ENCODE assay signal across 9 cellular contexts in the genomic region with DNA sequence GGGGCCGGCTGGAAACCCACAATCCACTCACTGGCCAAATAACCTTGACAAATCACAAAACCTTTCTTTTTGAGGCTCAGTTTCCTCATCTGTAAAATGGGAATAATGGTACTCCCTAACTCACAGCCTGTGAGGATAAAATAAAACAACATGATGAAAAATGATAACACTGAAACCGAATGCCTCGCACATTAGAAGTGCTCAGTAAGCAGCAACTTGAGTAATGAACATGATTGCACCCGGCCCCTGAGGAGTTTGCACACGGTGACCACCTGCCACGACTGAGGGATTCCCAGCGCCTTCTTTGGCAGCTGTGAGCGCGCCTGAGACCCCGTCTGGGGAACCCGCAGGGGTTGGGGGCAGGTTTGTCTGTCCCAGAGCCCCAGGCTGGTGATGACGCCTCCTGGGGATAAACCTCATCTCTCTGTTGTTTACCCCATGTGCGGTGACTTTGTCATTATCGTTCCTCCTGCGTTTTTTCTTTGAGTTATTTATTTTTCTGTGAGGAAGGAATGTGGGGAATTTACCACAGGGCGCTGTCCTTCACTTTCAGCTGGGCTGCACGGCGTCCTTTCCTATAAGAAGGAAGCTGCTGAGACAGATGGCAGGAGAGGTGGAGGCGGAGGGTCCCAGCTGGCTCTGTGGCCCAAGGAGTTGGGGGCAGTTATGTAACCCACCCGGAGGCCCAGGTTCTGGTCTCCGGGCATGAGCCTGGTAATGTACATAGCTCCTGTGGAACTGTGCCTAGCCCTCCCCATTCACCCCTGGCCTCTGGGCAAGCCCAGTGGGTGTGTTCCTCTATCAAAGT. TPM values are rescaled to one million over a fixed set of nuclear protein-coding genes. Genes with fewer than 3 reads are reported as not detected.
DNase-seq lines count a peak whose midpoint lies in the region; ATAC-seq and TF ChIP-seq lines count a peak whose summit lies in the region.
"Had no signal": no experiment of that assay in that cellular context is flagged by ENCODE, and none has a peak within 500 bp of the region (broad histone marks: within the 10 kb centered on the region; RNA-seq: fewer than 3 reads in every experiment).

No MANE protein-coding gene starts in this region.

- H3K4me1 Mint-ChIP-seq in endodermal cell (peaks cover 50% of the 10 kb centered on the region), neural progenitor cell (peaks cover 40% of the 10 kb centered on the region)
- no peaks in the 10 kb centered on the region for H3K4me1 Mint-ChIP-seq in naive thymus-derived CD8-positive, alpha-beta T cell

- H3K9me3 ChIP-seq in endodermal cell (ENCODE audit: control insufficient read depth, low read length): no peaks in the 10 kb centered on the region
- no peaks in the 10 kb centered on the region for H3K9me3 ChIP-seq in neural progenitor cell (ENCODE audit: low read depth)
- H3K9me3 ChIP-seq in Karpas-422 (ENCODE audit: low read length): no peaks in the 10 kb centered on the region

- H3K27ac Mint-ChIP-seq in endodermal cell (peak overlapping the region; percentile 23), neural progenitor cell (peak overlapping the region; percentile 42)
- peak overlapping the region in 1 of 10 donors; percentile 34 for H3K27ac Mint-ChIP-seq in naive thymus-derived CD8-positive, alpha-beta T cell

- H3K9me3 Mint-ChIP-seq in endodermal cell (no peaks in the 10 kb centered on the region), neural progenitor cell (no peaks in the 10 kb centered on the region)
- H3K9me3 Mint-ChIP-seq in naive thymus-derived CD8-positive, alpha-beta T cell: no peaks in the 10 kb centered on the region

- peaks cover 23% of the 10 kb centered on the region for H3F3A ChIP-seq in neural progenitor cell (ENCODE audit: low read depth)

- H2AFZ ChIP-seq in neural progenitor cell (replicated peaks) (no peak overlapping the region), Karpas-422 (ENCODE audit: low read length) (no peak overlapping the region)

- H3K79me2 ChIP-seq in neural progenitor cell (ENCODE audit: low read depth): no peaks in the 10 kb centered on the region
- no peaks in the 10 kb centered on the region for H3K79me2 ChIP-seq in Karpas-422 (ENCODE audit: low read length)

- POLR2A ChIA-PET in naive thymus-derived CD8-positive, alpha-beta T cell (lab: Charles Lee): no interaction called here

- ATAC-seq in GM18520 (IDR thresholded peaks at IDR 0.05; ENCODE audit: unreplicated experiment) (no peak), GM19328 (IDR thresholded peaks at IDR 0.05; ENCODE audit: unreplicated experiment) (no peak)
- no peak for ATAC-seq in naive thymus-derived CD8-positive, alpha-beta T cell

- peaks cover 28% of the 10 kb centered on the region for H3K4me1 ChIP-seq in endodermal cell (ENCODE audit: control insufficient read depth, insufficient read depth, low read length)
- H3K4me1 ChIP-seq in neural progenitor cell: peaks cover 38% of the 10 kb centered on the region
- no peaks in the 10 kb centered on the region for H3K4me1 ChIP-seq in Karpas-422 (ENCODE audit: low read length)

- H3K27me3 Mint-ChIP-seq in endodermal cell (ENCODE audit: insufficient read depth): peaks cover 3% of the 10 kb centered on the region
- peaks cover 9% of the 10 kb centered on the region for H3K27me3 Mint-ChIP-seq in neural progenitor cell (ENCODE audit: insufficient read depth, low read depth)
- peaks cover 4 to 32% (median 17%) of the 10 kb centered on the region in 5 donors for H3K27me3 Mint-ChIP-seq in naive thymus-derived CD8-positive, alpha-beta T cell

- H3K4me3 ChIP-seq in endodermal cell (ENCODE audit: low read length) (no peak overlapping the region), neural progenitor cell (no peak overlapping the region), Karpas-422 (ENCODE audit: low read length) (no peak overlapping the region)

- H3K9me2 ChIP-seq in Karpas-422 (replicated peaks; ENCODE audit: insufficient read depth, low read length): no peaks in the 10 kb centered on the region

- no peak overlapping the region for H3K4me3 Mint-ChIP-seq in endodermal cell
- H3K4me3 Mint-ChIP-seq in neural progenitor cell: no peak overlapping the region
- H3K4me3 Mint-ChIP-seq in naive thymus-derived CD8-positive, alpha-beta T cell: no peak overlapping the region

- DNase-seq in AG09319 (ENCODE audit: extremely low read depth, low read depth) (peak; percentile 69), NCI-H226 (peak; percentile 87), endodermal cell (peak; percentile 82), neural progenitor cell (ENCODE audit: low spot score) (peak; percentile 67), Karpas-422 (no peak)
- DNase-seq in naive thymus-derived CD8-positive, alpha-beta T cell: no peak
- DNase-seq: T-helper 1 cell had no signal

- H3K27ac ChIP-seq in endodermal cell (ENCODE audit: low read depth, low read length) (peak overlapping the region; percentile 12), neural progenitor cell (no peak overlapping the region), Karpas-422 (ENCODE audit: low read length) (no peak overlapping the region)

- TF ChIP-seq CTCF in AG09319 (IDR thresholded peaks at IDR 0.05; ENCODE audit: low read depth, low read length) (no peak), endodermal cell (conservative IDR thresholded peaks at IDR 0.05) (no peak), neural progenitor cell (IDR thresholded peaks at IDR 0.05) (no peak)

- H3K36me3 ChIP-seq in endodermal cell (ENCODE audit: control insufficient read depth, insufficient read depth, low read length) (no peaks in the 10 kb centered on the region), neural progenitor cell (no peaks in the 10 kb centered on the region), Karpas-422 (ENCODE audit: insufficient read depth, low read length) (no peaks in the 10 kb centered on the region)

- no peaks in the 10 kb centered on the region for H3K27me3 ChIP-seq in endodermal cell (ENCODE audit: control insufficient read depth, insufficient read depth, low read length, poor library complexity, severe bottlenecking)
- no peaks in the 10 kb centered on the region for H3K27me3 ChIP-seq in neural progenitor cell
- no peaks in the 10 kb centered on the region for H3K27me3 ChIP-seq in Karpas-422 (ENCODE audit: low read length)

- 39 to 49% methylated on average over 14 to 21 of the region's 21 CpGs for WGBS in endodermal cell (ENCODE audit: insufficient coverage in 1 of 2, insufficient read length in 1 of 2), 2 experiments

- no peaks in the 10 kb centered on the region for H4K20me1 ChIP-seq in neural progenitor cell (ENCODE audit: low read depth)
- no peaks in the 10 kb centered on the region for H4K20me1 ChIP-seq in Karpas-422 (ENCODE audit: insufficient read depth, low read depth, low read length)

- H3K9ac ChIP-seq in endodermal cell (ENCODE audit: extremely low read depth, low read length, poor library complexity, severe bottlenecking): no peak overlapping the region
- H3K9ac ChIP-seq in neural progenitor cell: no peak overlapping the region
- no peak overlapping the region for H3K9ac ChIP-seq in Karpas-422 (ENCODE audit: low read length)

- H3K36me3 Mint-ChIP-seq in endodermal cell (ENCODE audit: low read depth): no peaks in the 10 kb centered on the region
- no peaks in the 10 kb centered on the region for H3K36me3 Mint-ChIP-seq in neural progenitor cell
- no peaks in the 10 kb centered on the region for H3K36me3 Mint-ChIP-seq in naive thymus-derived CD8-positive, alpha-beta T cell

- H3K4me2 ChIP-seq in neural progenitor cell (peak overlapping the region; percentile 0), Karpas-422 (ENCODE audit: low read depth, low read length, poor library complexity, severe bottlenecking) (no peak overlapping the region)

RNA-seq across cellular contexts. Expression of gene SYNPO, which starts 3.0 kb away (rescaled TPM):
- total RNA-seq in endodermal cell (1 to 10 TPM; 4.2 to 4.5 TPM), neural progenitor cell (ENCODE audit: low replicate concordance) (0.41 and 1.3 TPM in 2 replicates)
- 3.8 TPM for polyA plus RNA-seq in endodermal cell (2013, experiment 1 of 2)
- 4.6 TPM for polyA plus RNA-seq in endodermal cell (2013, experiment 2 of 2)
- not detected in 2 replicates for total RNA-seq in Karpas-422 (2014; rRNA removed; shearing (Covaris generic); ENCODE audit: low replicate concordance)
- under 1 TPM; 0.71 to 0.83 TPM for total RNA-seq in naive thymus-derived CD8-positive, alpha-beta T cell
- polyA plus RNA-seq in naive thymus-derived CD8-positive, alpha-beta T cell: not detected

RNA-seq across cellular contexts. Expression of gene MYOZ3, which starts 23.6 kb away (rescaled TPM):
- total RNA-seq in endodermal cell (10 to 100 TPM; 12.4 to 15.8 TPM), neural progenitor cell (ENCODE audit: low replicate concordance) (0.43 and 0.90 TPM in 2 replicates)
- polyA plus RNA-seq in endodermal cell (2013, experiment 1 of 2): 4.8 TPM
- 3.3 TPM for polyA plus RNA-seq in endodermal cell (2013, experiment 2 of 2)
- total RNA-seq in Karpas-422 (2014; rRNA removed; shearing (Covaris generic); ENCODE audit: low replicate concordance): not detected in 2 replicates
- not detected for total RNA-seq in naive thymus-derived CD8-positive, alpha-beta T cell
- polyA plus RNA-seq in naive thymus-derived CD8-positive, alpha-beta T cell: under 1 TPM in 2 of 3 donors, not detected in 1; 0.05 to 0.19 TPM

Comparison
In these comparisons a context has a peak if more than half of its experiments do, and no peak if none do; other contexts are left out.
1. DNase-seq: peak in AG09319 (single experiment), NCI-H226 (single experiment), endodermal cell (single experiment) and neural progenitor cell (single experiment); none in Karpas-422 (single experiment) and naive thymus-derived CD8-positive, alpha-beta T cell (0 of 10).